2 cellular contexts compared by ENCODE assay signal in the genomic region with DNA sequence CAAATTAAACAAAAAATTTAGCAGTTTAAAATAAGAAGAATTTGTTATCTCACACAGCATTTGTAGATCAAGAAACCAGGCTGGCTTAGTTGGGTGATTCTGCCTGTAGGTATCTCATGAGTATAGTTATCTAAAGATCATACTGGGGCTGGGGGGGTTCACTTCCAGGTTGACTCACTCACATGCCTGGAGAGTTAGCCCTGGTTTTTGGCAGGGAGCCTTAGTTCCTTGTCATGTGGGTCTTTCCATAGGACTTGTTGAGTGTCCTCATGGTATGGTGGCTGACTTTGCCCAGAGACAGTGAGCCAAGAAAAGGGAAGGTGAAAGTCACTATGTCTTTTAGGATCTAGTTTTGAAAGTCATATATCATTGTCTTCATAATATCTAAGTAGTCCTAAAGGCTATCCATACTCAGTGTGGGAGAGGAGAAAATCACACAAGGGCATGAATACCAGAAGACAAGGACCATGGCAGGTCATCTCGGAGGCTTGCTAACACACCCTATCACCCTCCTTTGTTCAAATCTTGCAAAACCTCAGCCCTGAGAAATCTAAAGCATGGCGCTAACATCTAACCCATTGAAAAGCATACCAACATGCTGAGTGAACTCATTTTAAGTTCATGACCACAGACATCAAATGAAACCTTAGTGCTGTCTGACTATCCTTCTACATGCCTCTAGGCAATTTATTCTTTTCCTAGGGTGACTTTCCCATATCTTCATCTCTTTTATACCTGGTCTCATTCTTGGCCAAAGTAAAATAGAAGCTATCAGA.
TF ChIP-seq lines count a peak whose summit lies in the region.

No MANE protein-coding gene starts in this region.

TF ChIP-seq in SK-N-SH, 30 proteins besides CTCF, POLR2A, EP300 and RAD21 (continues in another document):
- TF ChIP-seq NRF1 (IDR thresholded peaks at IDR 0.05; ENCODE audit: low read depth, low read length) (no peak), TCF12 (IDR thresholded peaks at IDR 0.05) (peak; percentile 84), TAF1 (IDR thresholded peaks at IDR 0.05; ENCODE audit: borderline replicate concordance, low read depth, low read length) (no peak), GABPA (IDR thresholded peaks at IDR 0.05; ENCODE audit: low read depth) (no peak), NFIC (IDR thresholded peaks at IDR 0.05; ENCODE audit: borderline replicate concordance) (peak; percentile 95), JUND (IDR thresholded peaks at IDR 0.05) (peak; percentile 87), MXI1 (IDR thresholded peaks at IDR 0.05; ENCODE audit: low read depth, low read length) (no peak), TEAD4 (IDR thresholded peaks at IDR 0.05; ENCODE audit: borderline replicate concordance, insufficient read depth) (peak; percentile 68; the same call in 1 of the 2 replicates), FOSL2 (IDR thresholded peaks at IDR 0.05; ENCODE audit: borderline replicate concordance, low read depth) (peak; percentile 87), RXRA (IDR thresholded peaks at IDR 0.05; ENCODE audit: borderline replicate concordance, low read depth) (peak; percentile 41; the same call in 1 of the 2 replicates), RFX5 (IDR thresholded peaks at IDR 0.05; ENCODE audit: low read length) (no peak), POLR2AphosphoS5 (IDR thresholded peaks at IDR 0.05; ENCODE audit: low read depth, low read length) (peak; percentile 50; the same call in 1 of the 2 replicates), GATA2 (CRISPR knock-in tag; IDR thresholded peaks at IDR 0.05) (no peak), FOXM1 (IDR thresholded peaks at IDR 0.05; ENCODE audit: low read depth) (no peak), FOXJ3 (CRISPR knock-in tag; IDR thresholded peaks at IDR 0.05) (no peak), EZH2phosphoT487 (IDR thresholded peaks at IDR 0.05; ENCODE audit: borderline replicate concordance, low read depth) (no peak), YY1 (IDR thresholded peaks at IDR 0.05; ENCODE audit: low read depth) (no peak)
- TF ChIP-seq, protein P1, sequence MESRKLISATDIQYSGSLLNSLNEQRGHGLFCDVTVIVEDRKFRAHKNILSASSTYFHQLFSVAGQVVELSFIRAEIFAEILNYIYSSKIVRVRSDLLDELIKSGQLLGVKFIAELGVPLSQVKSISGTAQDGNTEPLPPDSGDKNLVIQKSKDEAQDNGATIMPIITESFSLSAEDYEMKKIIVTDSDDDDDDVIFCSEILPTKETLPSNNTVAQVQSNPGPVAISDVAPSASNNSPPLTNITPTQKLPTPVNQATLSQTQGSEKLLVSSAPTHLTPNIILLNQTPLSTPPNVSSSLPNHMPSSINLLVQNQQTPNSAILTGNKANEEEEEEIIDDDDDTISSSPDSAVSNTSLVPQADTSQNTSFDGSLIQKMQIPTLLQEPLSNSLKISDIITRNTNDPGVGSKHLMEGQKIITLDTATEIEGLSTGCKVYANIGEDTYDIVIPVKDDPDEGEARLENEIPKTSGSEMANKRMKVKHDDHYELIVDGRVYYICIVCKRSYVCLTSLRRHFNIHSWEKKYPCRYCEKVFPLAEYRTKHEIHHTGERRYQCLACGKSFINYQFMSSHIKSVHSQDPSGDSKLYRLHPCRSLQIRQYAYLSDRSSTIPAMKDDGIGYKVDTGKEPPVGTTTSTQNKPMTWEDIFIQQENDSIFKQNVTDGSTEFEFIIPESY (IDR thresholded peaks at IDR 0.05; ENCODE audit: borderline replicate concordance, low read depth): 0 out of 2 replicates have a peak, but pooled peaks have one; percentile 22
- TF ChIP-seq, protein P2, sequence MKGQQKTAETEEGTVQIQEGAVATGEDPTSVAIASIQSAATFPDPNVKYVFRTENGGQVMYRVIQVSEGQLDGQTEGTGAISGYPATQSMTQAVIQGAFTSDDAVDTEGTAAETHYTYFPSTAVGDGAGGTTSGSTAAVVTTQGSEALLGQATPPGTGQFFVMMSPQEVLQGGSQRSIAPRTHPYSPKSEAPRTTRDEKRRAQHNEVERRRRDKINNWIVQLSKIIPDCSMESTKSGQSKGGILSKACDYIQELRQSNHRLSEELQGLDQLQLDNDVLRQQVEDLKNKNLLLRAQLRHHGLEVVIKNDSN (IDR thresholded peaks at IDR 0.05; ENCODE audit: borderline replicate concordance, low read depth): no peak; the same call in 1 of the 2 replicates
- TF ChIP-seq, protein P3, sequence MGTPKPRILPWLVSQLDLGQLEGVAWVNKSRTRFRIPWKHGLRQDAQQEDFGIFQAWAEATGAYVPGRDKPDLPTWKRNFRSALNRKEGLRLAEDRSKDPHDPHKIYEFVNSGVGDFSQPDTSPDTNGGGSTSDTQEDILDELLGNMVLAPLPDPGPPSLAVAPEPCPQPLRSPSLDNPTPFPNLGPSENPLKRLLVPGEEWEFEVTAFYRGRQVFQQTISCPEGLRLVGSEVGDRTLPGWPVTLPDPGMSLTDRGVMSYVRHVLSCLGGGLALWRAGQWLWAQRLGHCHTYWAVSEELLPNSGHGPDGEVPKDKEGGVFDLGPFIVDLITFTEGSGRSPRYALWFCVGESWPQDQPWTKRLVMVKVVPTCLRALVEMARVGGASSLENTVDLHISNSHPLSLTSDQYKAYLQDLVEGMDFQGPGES (IDR thresholded peaks at IDR 0.05; ENCODE audit: low read depth, low read length): no peak
- TF ChIP-seq, protein P4, sequence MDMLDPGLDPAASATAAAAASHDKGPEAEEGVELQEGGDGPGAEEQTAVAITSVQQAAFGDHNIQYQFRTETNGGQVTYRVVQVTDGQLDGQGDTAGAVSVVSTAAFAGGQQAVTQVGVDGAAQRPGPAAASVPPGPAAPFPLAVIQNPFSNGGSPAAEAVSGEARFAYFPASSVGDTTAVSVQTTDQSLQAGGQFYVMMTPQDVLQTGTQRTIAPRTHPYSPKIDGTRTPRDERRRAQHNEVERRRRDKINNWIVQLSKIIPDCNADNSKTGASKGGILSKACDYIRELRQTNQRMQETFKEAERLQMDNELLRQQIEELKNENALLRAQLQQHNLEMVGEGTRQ (IDR thresholded peaks at IDR 0.05; ENCODE audit: borderline replicate concordance, low read depth, low read length): no peak
- TF ChIP-seq, protein P5, sequence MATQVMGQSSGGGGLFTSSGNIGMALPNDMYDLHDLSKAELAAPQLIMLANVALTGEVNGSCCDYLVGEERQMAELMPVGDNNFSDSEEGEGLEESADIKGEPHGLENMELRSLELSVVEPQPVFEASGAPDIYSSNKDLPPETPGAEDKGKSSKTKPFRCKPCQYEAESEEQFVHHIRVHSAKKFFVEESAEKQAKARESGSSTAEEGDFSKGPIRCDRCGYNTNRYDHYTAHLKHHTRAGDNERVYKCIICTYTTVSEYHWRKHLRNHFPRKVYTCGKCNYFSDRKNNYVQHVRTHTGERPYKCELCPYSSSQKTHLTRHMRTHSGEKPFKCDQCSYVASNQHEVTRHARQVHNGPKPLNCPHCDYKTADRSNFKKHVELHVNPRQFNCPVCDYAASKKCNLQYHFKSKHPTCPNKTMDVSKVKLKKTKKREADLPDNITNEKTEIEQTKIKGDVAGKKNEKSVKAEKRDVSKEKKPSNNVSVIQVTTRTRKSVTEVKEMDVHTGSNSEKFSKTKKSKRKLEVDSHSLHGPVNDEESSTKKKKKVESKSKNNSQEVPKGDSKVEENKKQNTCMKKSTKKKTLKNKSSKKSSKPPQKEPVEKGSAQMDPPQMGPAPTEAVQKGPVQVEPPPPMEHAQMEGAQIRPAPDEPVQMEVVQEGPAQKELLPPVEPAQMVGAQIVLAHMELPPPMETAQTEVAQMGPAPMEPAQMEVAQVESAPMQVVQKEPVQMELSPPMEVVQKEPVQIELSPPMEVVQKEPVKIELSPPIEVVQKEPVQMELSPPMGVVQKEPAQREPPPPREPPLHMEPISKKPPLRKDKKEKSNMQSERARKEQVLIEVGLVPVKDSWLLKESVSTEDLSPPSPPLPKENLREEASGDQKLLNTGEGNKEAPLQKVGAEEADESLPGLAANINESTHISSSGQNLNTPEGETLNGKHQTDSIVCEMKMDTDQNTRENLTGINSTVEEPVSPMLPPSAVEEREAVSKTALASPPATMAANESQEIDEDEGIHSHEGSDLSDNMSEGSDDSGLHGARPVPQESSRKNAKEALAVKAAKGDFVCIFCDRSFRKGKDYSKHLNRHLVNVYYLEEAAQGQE (IDR thresholded peaks at IDR 0.05; ENCODE audit: low read depth, low read length): no peak

TF ChIP-seq in SK-N-SH treated with all-trans-retinoic acid at 6 μM for 48 hours, 23 proteins besides CTCF, POLR2A, EP300 and RAD21:
- TF ChIP-seq ZFP3 (CRISPR knock-in tag; IDR thresholded peaks at IDR 0.05) (no peak), ESRRG (CRISPR knock-in tag; IDR thresholded peaks at IDR 0.05) (no peak), ZFP30 (CRISPR knock-in tag; IDR thresholded peaks at IDR 0.05) (no peak), ISL1 (CRISPR knock-in tag; IDR thresholded peaks at IDR 0.05) (no peak), TCF4 (CRISPR knock-in tag; IDR thresholded peaks at IDR 0.05; ENCODE audit: borderline replicate concordance) (no peak)
- TF ChIP-seq, protein P6, sequence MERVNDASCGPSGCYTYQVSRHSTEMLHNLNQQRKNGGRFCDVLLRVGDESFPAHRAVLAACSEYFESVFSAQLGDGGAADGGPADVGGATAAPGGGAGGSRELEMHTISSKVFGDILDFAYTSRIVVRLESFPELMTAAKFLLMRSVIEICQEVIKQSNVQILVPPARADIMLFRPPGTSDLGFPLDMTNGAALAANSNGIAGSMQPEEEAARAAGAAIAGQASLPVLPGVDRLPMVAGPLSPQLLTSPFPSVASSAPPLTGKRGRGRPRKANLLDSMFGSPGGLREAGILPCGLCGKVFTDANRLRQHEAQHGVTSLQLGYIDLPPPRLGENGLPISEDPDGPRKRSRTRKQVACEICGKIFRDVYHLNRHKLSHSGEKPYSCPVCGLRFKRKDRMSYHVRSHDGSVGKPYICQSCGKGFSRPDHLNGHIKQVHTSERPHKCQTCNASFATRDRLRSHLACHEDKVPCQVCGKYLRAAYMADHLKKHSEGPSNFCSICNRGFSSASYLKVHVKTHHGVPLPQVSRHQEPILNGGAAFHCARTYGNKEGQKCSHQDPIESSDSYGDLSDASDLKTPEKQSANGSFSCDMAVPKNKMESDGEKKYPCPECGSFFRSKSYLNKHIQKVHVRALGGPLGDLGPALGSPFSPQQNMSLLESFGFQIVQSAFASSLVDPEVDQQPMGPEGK (CRISPR knock-in tag; IDR thresholded peaks at IDR 0.05; ENCODE audit: borderline replicate concordance): no peak
- TF ChIP-seq, protein P7, sequence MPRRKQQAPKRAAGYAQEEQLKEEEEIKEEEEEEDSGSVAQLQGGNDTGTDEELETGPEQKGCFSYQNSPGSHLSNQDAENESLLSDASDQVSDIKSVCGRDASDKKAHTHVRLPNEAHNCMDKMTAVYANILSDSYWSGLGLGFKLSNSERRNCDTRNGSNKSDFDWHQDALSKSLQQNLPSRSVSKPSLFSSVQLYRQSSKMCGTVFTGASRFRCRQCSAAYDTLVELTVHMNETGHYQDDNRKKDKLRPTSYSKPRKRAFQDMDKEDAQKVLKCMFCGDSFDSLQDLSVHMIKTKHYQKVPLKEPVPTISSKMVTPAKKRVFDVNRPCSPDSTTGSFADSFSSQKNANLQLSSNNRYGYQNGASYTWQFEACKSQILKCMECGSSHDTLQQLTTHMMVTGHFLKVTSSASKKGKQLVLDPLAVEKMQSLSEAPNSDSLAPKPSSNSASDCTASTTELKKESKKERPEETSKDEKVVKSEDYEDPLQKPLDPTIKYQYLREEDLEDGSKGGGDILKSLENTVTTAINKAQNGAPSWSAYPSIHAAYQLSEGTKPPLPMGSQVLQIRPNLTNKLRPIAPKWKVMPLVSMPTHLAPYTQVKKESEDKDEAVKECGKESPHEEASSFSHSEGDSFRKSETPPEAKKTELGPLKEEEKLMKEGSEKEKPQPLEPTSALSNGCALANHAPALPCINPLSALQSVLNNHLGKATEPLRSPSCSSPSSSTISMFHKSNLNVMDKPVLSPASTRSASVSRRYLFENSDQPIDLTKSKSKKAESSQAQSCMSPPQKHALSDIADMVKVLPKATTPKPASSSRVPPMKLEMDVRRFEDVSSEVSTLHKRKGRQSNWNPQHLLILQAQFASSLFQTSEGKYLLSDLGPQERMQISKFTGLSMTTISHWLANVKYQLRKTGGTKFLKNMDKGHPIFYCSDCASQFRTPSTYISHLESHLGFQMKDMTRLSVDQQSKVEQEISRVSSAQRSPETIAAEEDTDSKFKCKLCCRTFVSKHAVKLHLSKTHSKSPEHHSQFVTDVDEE (CRISPR knock-in tag; IDR thresholded peaks at IDR 0.05): no peak
